Comparison of ENCODE assay signal across 8 cellular contexts in the genomic region with DNA sequence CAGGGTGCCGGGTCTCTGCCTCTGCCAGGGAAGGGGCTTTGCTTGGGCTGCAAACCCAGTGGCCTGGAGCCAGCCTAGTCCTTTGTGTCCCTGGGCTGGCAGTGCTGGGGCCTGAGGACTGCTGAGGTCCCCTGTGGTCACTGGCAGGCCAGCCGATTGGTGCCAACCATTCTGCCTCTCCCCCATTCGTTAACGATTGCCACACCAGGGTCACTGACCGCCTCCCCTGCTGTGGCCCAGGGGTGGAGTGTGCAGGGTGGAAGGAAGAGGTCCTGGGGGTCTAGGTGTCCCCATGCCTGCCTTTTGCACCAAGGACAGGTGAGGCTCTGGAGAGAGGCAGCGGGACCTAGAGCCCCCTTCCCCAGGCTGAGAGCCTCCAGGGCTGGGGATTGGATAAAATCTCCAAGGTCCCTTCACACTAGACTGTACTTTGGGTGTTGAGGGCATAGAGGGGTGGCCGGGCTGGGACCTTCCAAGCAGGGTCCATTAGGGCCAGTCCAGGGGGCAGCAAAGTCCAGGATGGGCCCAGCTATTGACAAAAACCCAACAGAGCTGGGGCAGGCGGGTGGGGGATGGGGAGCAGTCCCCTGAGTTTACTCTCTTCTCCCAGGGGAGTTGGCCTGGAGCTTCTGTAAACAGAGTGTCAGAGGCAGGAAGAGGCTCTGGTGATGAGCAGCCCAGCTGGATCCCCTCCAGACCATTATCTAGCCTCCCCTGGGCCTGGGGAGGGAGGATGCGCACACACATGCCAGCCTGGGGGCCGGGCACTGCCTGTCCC. TPM values are rescaled to one million over a fixed set of nuclear protein-coding genes. Genes with fewer than 3 reads are reported as not detected.
DNase-seq lines count a peak whose midpoint lies in the region; ATAC-seq, FAIRE-seq and TF ChIP-seq lines count a peak whose summit lies in the region.

No MANE protein-coding gene starts in this region.

- peaks cover 0 to 18% (median 0%) of the 10 kb centered on the region in 3 donors for H3K36me3 Mint-ChIP-seq in CD8-positive, alpha-beta memory T cell

- TF ChIP-seq RAD21 in K562 (CRISPR knock-in tag; conservative IDR thresholded peaks at IDR 0.05 in 1 of 2, IDR thresholded peaks at IDR 0.05 in 1 of 2) = no peak

- no TSS peak for BruUV-seq in K562 (replicated peaks; lab: Mats Ljungman, UMichigan)

- TF ChIP-seq POLR2A in K562 (conservative IDR thresholded peaks at IDR 0.05) (no peak), upper lobe of left lung (IDR thresholded peaks at IDR 0.05) (no peak)

- no peaks in the 10 kb centered on the region for H3K9me3 ChIP-seq in CD8-positive, alpha-beta memory T cell (ENCODE audit: low read length)
- H3K9me3 ChIP-seq in K562 (replicated peaks; ENCODE audit: control insufficient read depth, insufficient read depth, low read depth, low read length) (no peaks in the 10 kb centered on the region), upper lobe of left lung (no peaks in the 10 kb centered on the region)

- CTCF ChIA-PET in CD8-positive, alpha-beta memory T cell (lab: Charles Lee) = interaction anchor here (0.9 to 2.9 kb wide), 4 partner anchors 14 to 84 kb away, joined by 3 to 12 read pairs (median 4); a partner anchor contains a TSS
- CTCF ChIA-PET in K562 (lab: Yijun Ruan, JAX; ENCODE audit: low intra/inter-chr PET ratio) = no interaction called here

- H3K4me1 Mint-ChIP-seq in CD8-positive, alpha-beta memory T cell = peaks cover 8 to 64% (median 15%) of the 10 kb centered on the region in 3 donors

- peak overlapping the region; percentile 75 for H3K4me2 ChIP-seq in K562 (ENCODE audit: insufficient read depth, low read length)

- peaks cover 5% of the 10 kb centered on the region for H3K9me1 ChIP-seq in K562 (ENCODE audit: control insufficient read depth, insufficient read depth, low read length)

- no peaks in the 10 kb centered on the region for H3K27me3 Mint-ChIP-seq in CD8-positive, alpha-beta memory T cell

- peak overlapping the region; percentile 18 for H3K27ac ChIP-seq in CD8-positive, alpha-beta memory T cell (ENCODE audit: low read depth, low read length)
- no peak overlapping the region for H3K27ac ChIP-seq in K562 (ENCODE audit: extremely low read depth, low read depth, low read length)
- peak overlapping the region; percentile 82 to 92 (median 85) for H3K27ac ChIP-seq in upper lobe of left lung

- 67% methylated on average over 9 of the region's 10 CpGs for WGBS in K562 (ENCODE audit: insufficient coverage, low coverage, missing lambda C conversion rate)
- WGBS in upper lobe of left lung, 2 donors = 34 to 45% methylated on average over 6 to 10 of the region's 10 CpGs

- H4K20me1 ChIP-seq in K562 (replicated peaks; ENCODE audit: control insufficient read depth, insufficient read depth, low read length) = peaks cover 4% of the 10 kb centered on the region; the same call in 1 of the 2 replicates

- TF ChIP-seq EP300 in K562 (IDR thresholded peaks at IDR 0.05; ENCODE audit: low read length) = no peak
- TF ChIP-seq EP300 in upper lobe of left lung (IDR thresholded peaks at IDR 0.05) = no peak

- TF ChIP-seq CTCF in K562 (IDR thresholded peaks at IDR 0.05 in 2 of 3, conservative IDR thresholded peaks at IDR 0.05 in 1 of 3; ENCODE audit: insufficient read depth in 2 of 3, low read depth in 1 of 3, low read length in 3 of 3) = no peak
- TF ChIP-seq CTCF in upper lobe of left lung (IDR thresholded peaks at IDR 0.05) = no peak

- H3K27me3 ChIP-seq in CD8-positive, alpha-beta memory T cell (ENCODE audit: insufficient read depth, low read length, poor library complexity, severe bottlenecking) = no peaks in the 10 kb centered on the region
- H3K27me3 ChIP-seq in K562 (ENCODE audit: control insufficient read depth in 2 of 2, insufficient read depth in 2 of 2, low read length in 2 of 2) = no peaks in the 10 kb centered on the region
- H3K27me3 ChIP-seq in upper lobe of left lung = no peaks in the 10 kb centered on the region

- peaks cover 18% of the 10 kb centered on the region for H3K4me1 ChIP-seq in CD8-positive, alpha-beta memory T cell (ENCODE audit: insufficient read depth, low read length)
- peaks cover 49 to 86% of the 10 kb centered on the region in 2 experiments for H3K4me1 ChIP-seq in K562 (replicated peaks in 1 of 2; ENCODE audit: control insufficient read depth in 2 of 2, insufficient read depth in 2 of 2, low read length in 2 of 2)
- peaks cover 78 to 90% (median 89%) of the 10 kb centered on the region in 4 donors for H3K4me1 ChIP-seq in upper lobe of left lung

- in situ Hi-C loops in K562 (cut with MboI) = no loop called here

- no peak for FAIRE-seq in K562 (lab: Jason Lieb, UNC)

- intact Hi-C loops in K562 (cut with micrococcal nuclease) = no loop called here

- H3K36me3 ChIP-seq in CD8-positive, alpha-beta memory T cell (ENCODE audit: insufficient read depth, low read length) = no peaks in the 10 kb centered on the region
- H3K36me3 ChIP-seq in K562 (ENCODE audit: control insufficient read depth, insufficient read depth, low read length) (peaks cover 3% of the 10 kb centered on the region; the same call in 1 of the 3 replicates), upper lobe of left lung (peaks cover 0 to 7% (median 0%) of the 10 kb centered on the region in 4 donors)

- peak overlapping the region in 6 of 7 donors; percentile 76 to 91 (median 82) for H3K4me3 Mint-ChIP-seq in CD8-positive, alpha-beta memory T cell

- POLR2A ChIA-PET in CD8-positive, alpha-beta memory T cell (lab: Charles Lee) = interaction anchor here (0.9 kb wide), 1 partner anchor 103 kb away, joined by 4 read pairs; a partner anchor contains a TSS
- POLR2A ChIA-PET in K562 (lab: Yijun Ruan, JAX) = interaction anchor here (0.6 to 1.4 kb wide), 5 partner anchors 9 to 106 kb away, joined by 3 to 4 read pairs (median 3); no protein-coding TSS in a partner anchor

- H2AFZ ChIP-seq in K562 (ENCODE audit: low read depth, low read length) = no peak overlapping the region

- H3K9me3 Mint-ChIP-seq in CD8-positive, alpha-beta memory T cell = no peaks in the 10 kb centered on the region

- H3K4me3 ChIP-seq in CD8-positive, alpha-beta memory T cell (ENCODE audit: low read length) = peak overlapping the region; percentile 60
- H3K4me3 ChIP-seq in K562 = peak overlapping the region; percentile 60
- peak overlapping the region; percentile 29 to 93 (median 66) for H3K4me3 ChIP-seq in upper lobe of left lung

- peak overlapping the region in 7 of 8 donors; percentile 12 to 82 (median 69) for H3K27ac Mint-ChIP-seq in CD8-positive, alpha-beta memory T cell

- H3K9ac ChIP-seq in K562 (ENCODE audit: insufficient read depth in 1 of 2, low read depth in 2 of 2, low read length in 2 of 2) = peak overlapping the region; percentile 59 to 92; a peak in 3 of 4 replicates

- peaks cover 14% of the 10 kb centered on the region for H3K79me2 ChIP-seq in K562 (ENCODE audit: control insufficient read depth, insufficient read depth, low read length)

- ATAC-seq in K562 = no peak
- peak; percentile 60 for ATAC-seq in left lobe of liver
- no peak for ATAC-seq in upper lobe of left lung (ENCODE audit: low FRiP score in 2 of 2)
- ATAC-seq in GM19455 (IDR thresholded peaks at IDR 0.05; ENCODE audit: unreplicated experiment) = no peak

- DNase-seq in CD8-positive, alpha-beta memory T cell = no peak
- peak; percentile 50 for DNase-seq in NCI-H1105 treated with DMSO at 0.1 percent for 48 hours (lab: John Stamatoyannopoulos, UW)
- peak in 2 of 4 experiments; percentile 11 to 33 for DNase-seq in K562 (ENCODE audit: extremely low read depth in 1 of 4, low spot score in 3 of 4)
- peak; percentile 94 for DNase-seq in left lobe of liver (ENCODE audit: low spot score)
- DNase-seq in upper lobe of left lung = peak; percentile 67 to 79
- no peak for DNase-seq in SIG-M5 (lab: John Stamatoyannopoulos, UW)
- no peak for DNase-seq in inferior parietal cortex (ENCODE audit: extremely low spot score)

RNA-seq across cellular contexts. Expression of a gene that starts 1.1 kb away (rescaled TPM):
- under 1 TPM in 1 of 2 experiments, not detected in 1; 0.31 TPM for total RNA-seq in CD8-positive, alpha-beta memory T cell
- not detected for polyA plus RNA-seq in CD8-positive, alpha-beta memory T cell
- 1.2 and 9.8 TPM in 2 replicates for total RNA-seq in K562 (2011; cell fraction: chromatin; rRNA removed; ENCODE audit: low replicate concordance)
- total RNA-seq in K562 (2011; cell fraction: nucleolus; rRNA removed) = 10.1 and 15.2 TPM in 2 replicates
- 3.7 and 5.7 TPM in 2 replicates for total RNA-seq in K562 (2011; cell fraction: nucleoplasm; rRNA removed)
- total RNA-seq in K562 (2014; rRNA removed) = 1.7 and 2.2 TPM in 2 replicates
- total RNA-seq in K562 (2014; rRNA removed; fragmentation: Illumina TruSeq; extraction: Trizol) = 0.06 and 0.07 TPM in 2 replicates
- 0.51 and 1.1 TPM in 2 replicates for total RNA-seq in K562 (2015; rRNA removed; fragmentation: Illumina TruSeq; extraction: Trizol)
- 2.4 and 2.5 TPM in 2 replicates for total RNA-seq in K562 (2021)
- polyA plus RNA-seq in K562 (2011; rRNA removed) = 0.31 and 1.2 TPM in 2 replicates
- polyA plus RNA-seq in K562 (2011; cell fraction: cytosol; rRNA removed) = 0.78 and 3.2 TPM in 2 replicates
- polyA plus RNA-seq in K562 (2011; cell fraction: nucleus; rRNA removed) = 1.2 and 2.6 TPM in 2 replicates
- polyA plus RNA-seq in K562 (2012) = 2.9 and 6.1 TPM in 2 replicates
- polyA plus RNA-seq in K562 (2014; fragmentation: Illumina TruSeq; extraction: Trizol) = 0.16 and 0.42 TPM in 2 replicates
- under 1 TPM in 1 of 2 experiments, not detected in 1; 0.01 TPM for polyA plus RNA-seq in K562 (2014; fragmentation: Nextera tagmentation; extraction: Ambion mirVana)
- 0.78 and 0.90 TPM in 2 replicates for polyA plus RNA-seq in K562 (2014; rRNA removed)
- 0.56 and 0.63 TPM in 2 replicates for polyA minus RNA-seq in K562 (2011; rRNA and poly(A)+ RNA removed)
- polyA minus RNA-seq in K562 (2011; cell fraction: cytosol; rRNA and poly(A)+ RNA removed) = 1.1 and 2.8 TPM in 2 replicates
- polyA minus RNA-seq in K562 (2011; cell fraction: nucleus; rRNA and poly(A)+ RNA removed) = 3.4 and 6.3 TPM in 2 replicates
- 22.3 TPM for total RNA-seq in left lobe of liver
- total RNA-seq in upper lobe of left lung = 10 to 100 TPM; 11.4 to 40.6 (median 30.2) TPM

RNA-seq across cellular contexts. Expression of a gene that starts 21.6 kb away (rescaled TPM):
- 10 to 100 TPM; 66.6 to 70.2 TPM for total RNA-seq in CD8-positive, alpha-beta memory T cell
- 38.6 TPM for polyA plus RNA-seq in CD8-positive, alpha-beta memory T cell
- 70.0 and 135 TPM in 2 replicates for total RNA-seq in K562 (2011; cell fraction: chromatin; rRNA removed; ENCODE audit: low replicate concordance)
- 74.5 and 92.1 TPM in 2 replicates for total RNA-seq in K562 (2011; cell fraction: nucleolus; rRNA removed)
- 76.8 and 107 TPM in 2 replicates for total RNA-seq in K562 (2011; cell fraction: nucleoplasm; rRNA removed)
- total RNA-seq in K562 (2014; rRNA removed) (173 and 213 TPM in 2 replicates), K562 (2014; rRNA removed; fragmentation: Illumina TruSeq; extraction: Trizol) (32.6 and 38.7 TPM in 2 replicates), K562 (2015; rRNA removed; fragmentation: Illumina TruSeq; extraction: Trizol) (48.4 and 56.1 TPM in 2 replicates), K562 (2021) (123 and 150 TPM in 2 replicates), left lobe of liver (41.0 TPM), upper lobe of left lung (10 to 100 TPM; 45.5 to 71.8 (median 62.6) TPM)
- polyA plus RNA-seq in K562 (2011; rRNA removed) (79.3 and 88.9 TPM in 2 replicates), K562 (2014; fragmentation: Illumina TruSeq; extraction: Trizol) (49.0 and 66.3 TPM in 2 replicates), K562 (2014; fragmentation: Nextera tagmentation; extraction: Ambion mirVana) (10 to 100 TPM; 41.5 to 81.1 TPM), K562 (2014; rRNA removed) (243 and 273 TPM in 2 replicates)
- 175 and 283 TPM in 2 replicates for polyA plus RNA-seq in K562 (2011; cell fraction: cytosol; rRNA removed)
- 85.0 and 101 TPM in 2 replicates for polyA plus RNA-seq in K562 (2011; cell fraction: nucleus; rRNA removed)
- 96.6 and 100 TPM in 2 replicates for polyA plus RNA-seq in K562 (2012)
- 10.6 and 11.8 TPM in 2 replicates for polyA minus RNA-seq in K562 (2011; rRNA and poly(A)+ RNA removed)
- 19.8 and 22.7 TPM in 2 replicates for polyA minus RNA-seq in K562 (2011; cell fraction: cytosol; rRNA and poly(A)+ RNA removed)
- polyA minus RNA-seq in K562 (2011; cell fraction: nucleus; rRNA and poly(A)+ RNA removed) = 10.8 and 13.7 TPM in 2 replicates

RNA-seq across cellular contexts. Expression of a gene that starts 43.6 kb away (rescaled TPM):
- total RNA-seq in CD8-positive, alpha-beta memory T cell = 10 to 100 TPM; 92.0 to 96.3 TPM
- polyA plus RNA-seq in CD8-positive, alpha-beta memory T cell = 129 TPM
- 91.2 and 301 TPM in 2 replicates for total RNA-seq in K562 (2011; cell fraction: chromatin; rRNA removed; ENCODE audit: low replicate concordance)
- 159 and 160 TPM in 2 replicates for total RNA-seq in K562 (2011; cell fraction: nucleolus; rRNA removed)
- 112 and 116 TPM in 2 replicates for total RNA-seq in K562 (2011; cell fraction: nucleoplasm; rRNA removed)
- total RNA-seq in K562 (2014; rRNA removed) (30.5 and 37.8 TPM in 2 replicates), K562 (2014; rRNA removed; fragmentation: Illumina TruSeq; extraction: Trizol) (6.9 and 8.5 TPM in 2 replicates), K562 (2015; rRNA removed; fragmentation: Illumina TruSeq; extraction: Trizol) (18.7 and 21.0 TPM in 2 replicates), K562 (2021) (67.0 and 77.2 TPM in 2 replicates), left lobe of liver (9.6 TPM), upper lobe of left lung (100 to 1,000 TPM in 2 of 6 donors, 10 to 100 TPM in 4; 42.9 to 235 (median 69.0) TPM)
- polyA plus RNA-seq in K562 (2011; rRNA removed) (15.4 and 35.9 TPM in 2 replicates), K562 (2014; fragmentation: Illumina TruSeq; extraction: Trizol) (21.6 and 29.6 TPM in 2 replicates), K562 (2014; fragmentation: Nextera tagmentation; extraction: Ambion mirVana) (under 1 TPM; 0.45 to 0.51 TPM), K562 (2014; rRNA removed) (54.1 and 63.1 TPM in 2 replicates)
- 17.5 and 26.3 TPM in 2 replicates for polyA plus RNA-seq in K562 (2011; cell fraction: cytosol; rRNA removed)
- 184 and 367 TPM in 2 replicates for polyA plus RNA-seq in K562 (2011; cell fraction: nucleus; rRNA removed)
- polyA plus RNA-seq in K562 (2012) = 31.1 and 80.3 TPM in 2 replicates
- 11.1 and 17.7 TPM in 2 replicates for polyA minus RNA-seq in K562 (2011; rRNA and poly(A)+ RNA removed)
- polyA minus RNA-seq in K562 (2011; cell fraction: cytosol; rRNA and poly(A)+ RNA removed) = 33.7 and 44.1 TPM in 2 replicates
- 52.4 and 63.5 TPM in 2 replicates for polyA minus RNA-seq in K562 (2011; cell fraction: nucleus; rRNA and poly(A)+ RNA removed)

RNA-seq across cellular contexts. Expression of a gene that starts 52.9 kb away (rescaled TPM):
- 100 to 1,000 TPM; 104 to 108 TPM for total RNA-seq in CD8-positive, alpha-beta memory T cell
- polyA plus RNA-seq in CD8-positive, alpha-beta memory T cell = 51.1 TPM
- total RNA-seq in K562 (2011; cell fraction: chromatin; rRNA removed; ENCODE audit: low replicate concordance) = 136 and 226 TPM in 2 replicates
- total RNA-seq in K562 (2011; cell fraction: nucleolus; rRNA removed) = 126 and 149 TPM in 2 replicates
- 142 and 159 TPM in 2 replicates for total RNA-seq in K562 (2011; cell fraction: nucleoplasm; rRNA removed)
- 105 and 143 TPM in 2 replicates for total RNA-seq in K562 (2014; rRNA removed)
- total RNA-seq in K562 (2014; rRNA removed; fragmentation: Illumina TruSeq; extraction: Trizol) = 59.6 and 64.7 TPM in 2 replicates
- total RNA-seq in K562 (2015; rRNA removed; fragmentation: Illumina TruSeq; extraction: Trizol) = 77.0 and 78.4 TPM in 2 replicates
- 86.1 and 86.6 TPM in 2 replicates for total RNA-seq in K562 (2021)
- 67.0 and 79.0 TPM in 2 replicates for polyA plus RNA-seq in K562 (2011; rRNA removed)
- polyA plus RNA-seq in K562 (2011; cell fraction: cytosol; rRNA removed) = 67.8 and 77.0 TPM in 2 replicates
- polyA plus RNA-seq in K562 (2011; cell fraction: nucleus; rRNA removed) = 144 and 165 TPM in 2 replicates
- 62.5 and 74.7 TPM in 2 replicates for polyA plus RNA-seq in K562 (2012)
- polyA plus RNA-seq in K562 (2014; fragmentation: Illumina TruSeq; extraction: Trizol) = 80.0 and 88.3 TPM in 2 replicates
- polyA plus RNA-seq in K562 (2014; fragmentation: Nextera tagmentation; extraction: Ambion mirVana) = 10 to 100 TPM in 1 of 2 experiments, 1 to 10 TPM in 1; 8.1 to 14.1 TPM
- polyA plus RNA-seq in K562 (2014; rRNA removed) = 91.2 and 121 TPM in 2 replicates
- 40.6 and 53.4 TPM in 2 replicates for polyA minus RNA-seq in K562 (2011; rRNA and poly(A)+ RNA removed)
- 33.4 and 38.2 TPM in 2 replicates for polyA minus RNA-seq in K562 (2011; cell fraction: cytosol; rRNA and poly(A)+ RNA removed)
- 41.6 and 64.8 TPM in 2 replicates for polyA minus RNA-seq in K562 (2011; cell fraction: nucleus; rRNA and poly(A)+ RNA removed)
- 57.0 TPM for total RNA-seq in left lobe of liver
- 10 to 100 TPM; 31.2 to 61.8 (median 36.6) TPM for total RNA-seq in upper lobe of left lung

RNA-seq across cellular contexts. Expression of a gene that starts 56.9 kb away (rescaled TPM):
- total RNA-seq in CD8-positive, alpha-beta memory T cell = under 1 TPM; 0.13 to 0.26 TPM
- not detected for polyA plus RNA-seq in CD8-positive, alpha-beta memory T cell
- total RNA-seq in K562 (2011; cell fraction: chromatin; rRNA removed; ENCODE audit: low replicate concordance) = 2.1 and 6.1 TPM in 2 replicates
- 3.8 and 4.2 TPM in 2 replicates for total RNA-seq in K562 (2011; cell fraction: nucleolus; rRNA removed)
- total RNA-seq in K562 (2011; cell fraction: nucleoplasm; rRNA removed) = 2.9 and 3.6 TPM in 2 replicates
- total RNA-seq in K562 (2014; rRNA removed) (0.91 and 1.4 TPM in 2 replicates), K562 (2014; rRNA removed; fragmentation: Illumina TruSeq; extraction: Trizol) (0.10 and 0.11 TPM in 2 replicates), K562 (2015; rRNA removed; fragmentation: Illumina TruSeq; extraction: Trizol) (0.33 and 0.68 TPM in 2 replicates), K562 (2021) (7.6 and 9.0 TPM in 2 replicates), left lobe of liver (1.6 TPM), upper lobe of left lung (10 to 100 TPM; 10.5 to 35.2 (median 22.6) TPM)
- polyA plus RNA-seq in K562 (2011; rRNA removed) (0.57 and 1.0 TPM in 2 replicates), K562 (2014; fragmentation: Illumina TruSeq; extraction: Trizol) (2.2 and 5.8 TPM in 2 replicates), K562 (2014; fragmentation: Nextera tagmentation; extraction: Ambion mirVana) (under 1 TPM; 0.10 to 0.25 TPM), K562 (2014; rRNA removed) (2.3 and 2.9 TPM in 2 replicates)
- 1.0 and 2.2 TPM in 2 replicates for polyA plus RNA-seq in K562 (2011; cell fraction: cytosol; rRNA removed)
- polyA plus RNA-seq in K562 (2011; cell fraction: nucleus; rRNA removed) = 2.8 and 4.9 TPM in 2 replicates
- 6.8 and 7.9 TPM in 2 replicates for polyA plus RNA-seq in K562 (2012)
- 0.27 and 0.32 TPM in 2 replicates for polyA minus RNA-seq in K562 (2011; rRNA and poly(A)+ RNA removed)
- polyA minus RNA-seq in K562 (2011; cell fraction: cytosol; rRNA and poly(A)+ RNA removed) = 3.3 and 4.6 TPM in 2 replicates
- polyA minus RNA-seq in K562 (2011; cell fraction: nucleus; rRNA and poly(A)+ RNA removed) = 1.00 and 1.1 TPM in 2 replicates

Comparison
In these comparisons a context has a peak if more than half of its experiments do, and no peak if none do; other contexts are left out.
1. DNase-seq: peak in NCI-H1105 treated with DMSO at 0.1 percent for 48 hours (single experiment), left lobe of liver (single experiment) and upper lobe of left lung (2 of 2); none in CD8-positive, alpha-beta memory T cell (0 of 5), SIG-M5 (single experiment) and inferior parietal cortex (single experiment).
2. Peak in every context shown above with its lines, with median percentiles within 50 percentile points of each other: H3K4me3 ChIP-seq.